Comparison of ENCODE assay signal across 20 cellular contexts in the genomic region with DNA sequence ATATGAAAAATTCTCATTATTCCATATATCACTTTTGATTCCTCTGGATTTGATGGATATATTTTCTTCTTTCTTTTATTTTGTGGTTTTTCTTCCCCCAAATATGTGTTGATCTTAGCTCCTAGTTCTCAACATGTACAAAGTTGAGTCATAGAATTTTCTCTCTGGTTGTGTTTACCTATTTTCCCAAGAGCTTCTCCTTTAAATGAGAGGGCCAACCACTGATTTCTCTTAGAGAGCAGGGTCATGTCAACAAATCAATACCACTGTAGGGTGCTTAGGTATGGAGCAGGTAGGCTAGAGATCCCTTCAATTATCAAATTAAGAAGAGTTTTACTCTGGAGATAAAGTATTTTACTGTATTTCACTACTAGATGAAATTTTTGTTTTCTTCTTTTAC.
DNase-seq lines count a peak whose midpoint lies in the region; ATAC-seq and TF ChIP-seq lines count a peak whose summit lies in the region.
"Had no signal": no experiment of that assay in that cellular context is flagged by ENCODE, and none has a peak within 500 bp of the region (broad histone marks: within the 10 kb centered on the region; RNA-seq: fewer than 3 reads in every experiment).

No MANE protein-coding gene starts in this region.

- no peaks in the 10 kb centered on the region for H3K9me2 ChIP-seq in hepatocyte (replicated peaks; ENCODE audit: insufficient read depth)

- H3K9me3 ChIP-seq in mesenchymal stem cell (ENCODE audit: control insufficient read depth, low read length), result no peaks in the 10 kb centered on the region
- no peaks in the 10 kb centered on the region for H3K9me3 ChIP-seq in hepatocyte (ENCODE audit: low read depth)
- H3K9me3 ChIP-seq: A549, SJSA1 had no signal

- no peaks in the 10 kb centered on the region for H3K79me1 ChIP-seq in mesenchymal stem cell (replicated peaks; ENCODE audit: low read length, poor library complexity, severe bottlenecking)

- no peak for TF ChIP-seq CTCF in hepatocyte (IDR thresholded peaks at IDR 0.05; ENCODE audit: poor library complexity)

- H3K27ac ChIP-seq in mesenchymal stem cell (ENCODE audit: low read length, poor library complexity, severe bottlenecking), result no peak overlapping the region
- H3K27ac ChIP-seq in hepatocyte, result no peak overlapping the region
- H3K27ac ChIP-seq: A549, SJSA1 had no signal

- no peak overlapping the region for H3K4me3 ChIP-seq in mesenchymal stem cell (ENCODE audit: insufficient read depth in 1 of 2, low read depth in 1 of 2, low read length in 2 of 2)
- no peak overlapping the region for H3K4me3 ChIP-seq in hepatocyte
- H3K4me3 ChIP-seq: A549, SJSA1 had no signal

- H2AFZ ChIP-seq in mesenchymal stem cell (ENCODE audit: low read depth, low read length) (no peak overlapping the region), hepatocyte (no peak overlapping the region)

- H3K4me2 ChIP-seq in mesenchymal stem cell (ENCODE audit: low read length, poor library complexity, severe bottlenecking) (no peak overlapping the region), hepatocyte (no peak overlapping the region)
- H3K4me2 ChIP-seq: A549 had no signal

- no peak overlapping the region for H2BK5ac ChIP-seq in mesenchymal stem cell (ENCODE audit: low read depth, low read length, poor library complexity, severe bottlenecking)

- H2BK12ac ChIP-seq in mesenchymal stem cell (ENCODE audit: low read length in 2 of 2), result no peak overlapping the region

- no peak overlapping the region for H3K18ac ChIP-seq in mesenchymal stem cell (ENCODE audit: low read depth in 1 of 2, low read length in 2 of 2)

- H3K4me1 ChIP-seq in mesenchymal stem cell (ENCODE audit: control insufficient read depth, insufficient read depth, low read depth, low read length) (no peaks in the 10 kb centered on the region), hepatocyte (ENCODE audit: insufficient read depth) (no peaks in the 10 kb centered on the region)
- H3K4me1 ChIP-seq: A549, SJSA1 had no signal

- H3K23ac ChIP-seq in mesenchymal stem cell (ENCODE audit: low read length in 2 of 2), result no peak overlapping the region

- no peak overlapping the region for H2BK15ac ChIP-seq in mesenchymal stem cell (ENCODE audit: low read depth, poor library complexity, severe bottlenecking)

- H4K20me1 ChIP-seq in hepatocyte (ENCODE audit: insufficient read depth, poor library complexity, severe bottlenecking), result no peaks in the 10 kb centered on the region

- no peaks in the 10 kb centered on the region for H3K79me2 ChIP-seq in hepatocyte

- DNase-seq in DMS53 (lab: John Stamatoyannopoulos, UW) (peak; percentile 49), M059J (ENCODE audit: low read depth) (peak; percentile 20), brain pericyte (ENCODE audit: low read depth, low spot score) (peak; percentile 67), mesenchymal stem cell (peak; percentile 40), GM03348 (ENCODE audit: low spot score) (no peak), hepatocyte (ENCODE audit: low spot score) (no peak)
- DNase-seq in central memory CD4-positive, alpha-beta T cell, result no peak
- DNase-seq: DMS79, H7, Kasumi-1, NCI-H1092 treated with DMSO at 0.1 percent for 48 hours, NCI-H1436 treated with DMSO at 0.1 percent for 48 hours, NCI-H2029, NCI-H2171, NCI-H345, NCI-H524, NCI-H82 had no signal

- H2BK120ac ChIP-seq in mesenchymal stem cell (ENCODE audit: low read depth, low read length), result no peak overlapping the region

- no peaks in the 10 kb centered on the region for H3K36me3 ChIP-seq in mesenchymal stem cell (ENCODE audit: control insufficient read depth in 1 of 2, insufficient read depth in 2 of 2, low read depth in 1 of 2, low read length in 2 of 2)
- H3K36me3 ChIP-seq in hepatocyte (replicated peaks; ENCODE audit: insufficient read depth, low read depth), result no peaks in the 10 kb centered on the region
- H3K36me3 ChIP-seq: SJSA1 had no signal

- H3K14ac ChIP-seq in mesenchymal stem cell (ENCODE audit: low read length in 2 of 2), result no peak overlapping the region

- H3K9ac ChIP-seq in mesenchymal stem cell (ENCODE audit: low read length), result no peak overlapping the region

- no peak overlapping the region for H4K91ac ChIP-seq in mesenchymal stem cell (ENCODE audit: low read length)

- H4K8ac ChIP-seq in mesenchymal stem cell (ENCODE audit: low read length), result no peak overlapping the region

- no peak for ATAC-seq in HG02610 (IDR thresholded peaks at IDR 0.05; ENCODE audit: unreplicated experiment)
- ATAC-seq: A549 had no signal

- H2AK5ac ChIP-seq in mesenchymal stem cell (ENCODE audit: low read length, severe bottlenecking), result no peak overlapping the region

- H3K27me3 ChIP-seq in mesenchymal stem cell (ENCODE audit: control insufficient read depth in 1 of 2, insufficient read depth in 1 of 2, low read length in 2 of 2), result no peaks in the 10 kb centered on the region
- H3K27me3 ChIP-seq in hepatocyte, result no peaks in the 10 kb centered on the region
- H3K27me3 ChIP-seq: SJSA1 had no signal

- H3K4ac ChIP-seq in mesenchymal stem cell (ENCODE audit: low read depth in 1 of 2, low read length in 2 of 2), result no peak overlapping the region

Comparison
In these comparisons a context has a peak if more than half of its experiments do, and no peak if none do; other contexts are left out.
1. DNase-seq: peak in DMS53 (single experiment), M059J (single experiment), brain pericyte (single experiment) and mesenchymal stem cell (single experiment); none in GM03348 (single experiment), central memory CD4-positive, alpha-beta T cell (single experiment) and hepatocyte (single experiment).